ENCODE assay signal across 1 cellular context in the genomic region with DNA sequence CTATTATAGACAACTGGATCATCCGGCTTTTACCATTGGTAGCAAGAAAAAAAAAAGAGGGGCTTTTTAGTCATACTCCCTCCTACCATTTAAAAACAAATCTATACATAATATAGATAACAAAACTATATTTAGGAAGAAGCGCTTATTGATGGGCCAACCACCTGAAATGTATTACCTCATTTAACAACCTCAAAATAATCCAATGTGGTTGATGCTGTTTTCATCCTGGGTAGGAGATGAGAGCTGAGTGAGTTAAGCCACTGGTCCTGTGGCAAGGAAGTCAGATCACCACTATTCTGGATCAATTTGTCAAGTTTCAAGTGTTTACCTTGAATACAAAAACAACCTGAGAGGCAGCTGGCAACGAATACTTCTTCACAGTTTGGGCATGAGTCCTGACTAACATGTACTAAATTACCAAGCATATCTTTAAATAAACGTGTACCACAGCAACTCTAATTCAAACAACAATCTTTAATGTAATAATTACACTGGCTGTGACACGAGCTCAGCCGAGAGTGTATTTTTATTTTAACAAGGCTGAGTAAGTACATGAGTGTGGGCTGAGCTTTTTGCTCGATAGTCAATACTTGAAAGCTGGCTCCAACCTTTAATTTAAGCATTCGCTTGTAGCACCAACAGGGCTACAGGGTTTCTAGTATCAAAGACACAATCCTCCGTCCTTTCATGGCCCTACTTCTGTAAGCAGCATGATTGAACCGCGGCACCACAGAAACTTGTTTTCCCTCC.
TF ChIP-seq lines count a peak whose summit lies in the region.

No MANE protein-coding gene starts in this region.

TF ChIP-seq in SK-N-SH, 30 proteins besides CTCF, POLR2A, EP300 and RAD21 (continued from another document):
- TF ChIP-seq, protein P1, sequence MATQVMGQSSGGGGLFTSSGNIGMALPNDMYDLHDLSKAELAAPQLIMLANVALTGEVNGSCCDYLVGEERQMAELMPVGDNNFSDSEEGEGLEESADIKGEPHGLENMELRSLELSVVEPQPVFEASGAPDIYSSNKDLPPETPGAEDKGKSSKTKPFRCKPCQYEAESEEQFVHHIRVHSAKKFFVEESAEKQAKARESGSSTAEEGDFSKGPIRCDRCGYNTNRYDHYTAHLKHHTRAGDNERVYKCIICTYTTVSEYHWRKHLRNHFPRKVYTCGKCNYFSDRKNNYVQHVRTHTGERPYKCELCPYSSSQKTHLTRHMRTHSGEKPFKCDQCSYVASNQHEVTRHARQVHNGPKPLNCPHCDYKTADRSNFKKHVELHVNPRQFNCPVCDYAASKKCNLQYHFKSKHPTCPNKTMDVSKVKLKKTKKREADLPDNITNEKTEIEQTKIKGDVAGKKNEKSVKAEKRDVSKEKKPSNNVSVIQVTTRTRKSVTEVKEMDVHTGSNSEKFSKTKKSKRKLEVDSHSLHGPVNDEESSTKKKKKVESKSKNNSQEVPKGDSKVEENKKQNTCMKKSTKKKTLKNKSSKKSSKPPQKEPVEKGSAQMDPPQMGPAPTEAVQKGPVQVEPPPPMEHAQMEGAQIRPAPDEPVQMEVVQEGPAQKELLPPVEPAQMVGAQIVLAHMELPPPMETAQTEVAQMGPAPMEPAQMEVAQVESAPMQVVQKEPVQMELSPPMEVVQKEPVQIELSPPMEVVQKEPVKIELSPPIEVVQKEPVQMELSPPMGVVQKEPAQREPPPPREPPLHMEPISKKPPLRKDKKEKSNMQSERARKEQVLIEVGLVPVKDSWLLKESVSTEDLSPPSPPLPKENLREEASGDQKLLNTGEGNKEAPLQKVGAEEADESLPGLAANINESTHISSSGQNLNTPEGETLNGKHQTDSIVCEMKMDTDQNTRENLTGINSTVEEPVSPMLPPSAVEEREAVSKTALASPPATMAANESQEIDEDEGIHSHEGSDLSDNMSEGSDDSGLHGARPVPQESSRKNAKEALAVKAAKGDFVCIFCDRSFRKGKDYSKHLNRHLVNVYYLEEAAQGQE (IDR thresholded peaks at IDR 0.05; ENCODE audit: low read depth, low read length): no peak
